ENCODE assay signal across 9 cellular contexts in the genomic region with DNA sequence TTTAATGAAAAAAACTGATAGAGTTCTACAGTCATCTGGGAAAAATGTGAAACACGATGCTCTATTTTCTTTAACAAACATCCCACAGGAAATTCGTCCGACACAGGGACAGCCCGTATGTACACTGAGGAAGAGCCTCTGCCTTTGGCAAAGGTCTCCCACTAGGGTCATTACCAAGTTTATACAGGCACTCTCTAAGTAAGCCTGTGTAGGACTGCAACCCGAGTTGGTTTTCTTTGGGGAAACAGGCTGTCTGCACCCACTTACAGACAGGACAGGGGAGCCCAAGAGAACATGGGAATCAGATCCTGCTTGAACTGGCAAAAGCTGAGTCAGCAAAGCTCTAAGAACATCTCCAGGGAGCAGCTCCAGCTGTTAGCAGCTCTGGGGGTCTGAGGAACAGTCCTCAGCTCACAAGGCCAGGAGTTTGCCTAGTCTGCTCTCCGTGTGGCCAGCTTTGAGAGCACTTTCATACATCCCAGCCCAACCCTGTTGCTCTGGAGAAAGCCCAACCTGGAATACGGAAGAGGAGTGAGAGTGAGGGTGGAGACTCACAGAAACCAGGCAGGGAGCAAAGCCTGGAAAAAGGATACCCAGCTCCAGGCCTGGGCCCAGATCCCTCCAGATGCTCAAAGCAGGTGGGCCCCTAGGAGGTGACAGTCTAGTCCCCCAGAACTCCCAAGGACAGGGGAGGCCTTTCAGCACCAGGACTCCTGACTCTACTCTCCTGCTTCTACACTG. TPM values are rescaled to one million over a fixed set of nuclear protein-coding genes. Genes with fewer than 3 reads are reported as not detected.
DNase-seq lines count a peak whose midpoint lies in the region; ATAC-seq and TF ChIP-seq lines count a peak whose summit lies in the region.
"Had no signal": no experiment of that assay in that cellular context is flagged by ENCODE, and none has a peak within 500 bp of the region (broad histone marks: within the 10 kb centered on the region; RNA-seq: fewer than 3 reads in every experiment).

No MANE protein-coding gene starts in this region.

- peak overlapping the region; percentile 98 for H3K27ac Mint-ChIP-seq in central memory CD8-positive, alpha-beta T cell (ENCODE audit: low read depth)

- peaks cover 12% of the 10 kb centered on the region for H3K36me3 Mint-ChIP-seq in central memory CD8-positive, alpha-beta T cell (ENCODE audit: insufficient read depth)

- intact Hi-C loops in left colon (cut with DNase I, micrococcal nuclease): no loop called here

- no peaks in the 10 kb centered on the region for H3K36me3 ChIP-seq in stomach smooth muscle (ENCODE audit: control insufficient read depth in 2 of 2, insufficient read depth in 2 of 2, low read length in 2 of 2)

- no peaks in the 10 kb centered on the region for H3K27me3 ChIP-seq in stomach smooth muscle (ENCODE audit: control insufficient read depth in 1 of 2, insufficient read depth in 2 of 2, low read length in 2 of 2)

- ATAC-seq in central memory CD8-positive, alpha-beta T cell (replicated peaks; ENCODE audit: extremely low read depth, poor library complexity, severe bottlenecking): no peak
- ATAC-seq in left colon: peak; percentile 67

- H3K9ac ChIP-seq in stomach smooth muscle (ENCODE audit: low read length in 2 of 2): peak overlapping the region; percentile 37 to 47

- H3K4me1 ChIP-seq in stomach smooth muscle (ENCODE audit: control insufficient read depth, insufficient read depth, low read length): peaks cover 24% of the 10 kb centered on the region

- no peaks in the 10 kb centered on the region for H3K9me3 ChIP-seq in stomach smooth muscle (ENCODE audit: control insufficient read depth in 2 of 2, low read length in 2 of 2)

- no peak for TF ChIP-seq CTCF in GM13976 (IDR thresholded peaks at IDR 0.05; ENCODE audit: borderline replicate concordance, control extremely low read depth, extremely low read depth, insufficient read depth, missing control alignments)

- peak overlapping the region; percentile 94 for H3K4me3 Mint-ChIP-seq in central memory CD8-positive, alpha-beta T cell

- H3K4me1 Mint-ChIP-seq in central memory CD8-positive, alpha-beta T cell: peaks cover 50% of the 10 kb centered on the region

- peak; percentile 4 for DNase-seq in NCI-H1436 (lab: John Stamatoyannopoulos, UW)
- DNase-seq in NCI-H1436 treated with DMSO at 0.1 percent for 48 hours (lab: John Stamatoyannopoulos, UW): no peak
- DNase-seq in NCI-H510A (lab: John Stamatoyannopoulos, UW): peak; percentile 53
- no peak for DNase-seq in central memory CD8-positive, alpha-beta T cell (ENCODE audit: low spot score in 2 of 2)
- DNase-seq in left colon: peak; percentile 62 to 71
- DNase-seq in superior temporal gyrus (ENCODE audit: extremely low spot score): no peak
- DNase-seq in GM13976 (ENCODE audit: low spot score): no peak

- H3K27ac ChIP-seq in stomach smooth muscle (ENCODE audit: low read length): peak overlapping the region; percentile 62
- H3K27ac ChIP-seq: C4-2B had no signal

- no peaks in the 10 kb centered on the region for H3K27me3 Mint-ChIP-seq in central memory CD8-positive, alpha-beta T cell

- H3K4me3 ChIP-seq in stomach smooth muscle (ENCODE audit: low read length in 2 of 2): peak overlapping the region; percentile 6 to 88

- in situ Hi-C loops in GM13976 (cut with MboI; ENCODE audit: low sequenced_read_pairs, unreplicated experiment): no loop called here

- H3K9me3 Mint-ChIP-seq in central memory CD8-positive, alpha-beta T cell: no peaks in the 10 kb centered on the region

RNA-seq across cellular contexts. Expression of a gene that starts 1.9 kb away (rescaled TPM):
- 10 to 100 TPM; 41.3 to 63.5 TPM for total RNA-seq in left colon

RNA-seq across cellular contexts. Expression of a gene that starts 16.7 kb away (rescaled TPM):
- total RNA-seq in left colon: 1 to 10 TPM in 1 of 2 donors, under 1 TPM in 1; 0.89 to 2.4 TPM

RNA-seq across cellular contexts. Expression of a gene that starts 55.6 kb away (rescaled TPM):
- 10 to 100 TPM; 12.0 to 19.7 TPM for total RNA-seq in left colon

Comparison
In these comparisons a context has a peak if more than half of its experiments do, and no peak if none do; other contexts are left out.
1. DNase-seq: peak in NCI-H1436 (single experiment), NCI-H510A (single experiment) and left colon (2 of 2); none in NCI-H1436 treated with DMSO at 0.1 percent for 48 hours (single experiment), central memory CD8-positive, alpha-beta T cell (0 of 2), superior temporal gyrus (single experiment) and GM13976 (single experiment).